ENCODE assay signal across 13 cellular contexts in genomic region chr11:8567597-8568198, GRCh38. TPM values are rescaled to one million over a fixed set of nuclear protein-coding genes. Genes with fewer than 3 reads are reported as not detected.
DNase-seq lines count a peak whose midpoint lies in the region; ATAC-seq, FAIRE-seq and TF ChIP-seq lines count a peak whose summit lies in the region.
"Had no signal": no experiment of that assay in that cellular context is flagged by ENCODE, and none has a peak within 500 bp of the region (broad histone marks: within the 10 kb centered on the region; RNA-seq: fewer than 3 reads in every experiment).

No MANE protein-coding gene starts in this region.

- H2AFZ ChIP-seq in HCT116 (ENCODE audit: low read depth, low read length, poor library complexity, severe bottlenecking), result no peak overlapping the region

- peaks cover 14 to 17% of the 10 kb centered on the region in 2 experiments for H3K4me1 ChIP-seq in HCT116 (ENCODE audit: control insufficient read depth in 1 of 2, insufficient read depth in 2 of 2, low read length in 2 of 2)
- H3K4me1 ChIP-seq in SJCRH30, result peaks cover 10% of the 10 kb centered on the region
- H3K4me1 ChIP-seq: uterus had no signal

- TF ChIP-seq CTCF in HCT116 (IDR thresholded peaks at IDR 0.05 in 2 of 3, conservative IDR thresholded peaks at IDR 0.05 in 1 of 3; ENCODE audit: borderline replicate concordance in 1 of 3, insufficient read depth in 1 of 3, low read depth in 2 of 3, low read length in 2 of 3) (no peak), RWPE1 (conservative IDR thresholded peaks at IDR 0.05; ENCODE audit: low read depth) (no peak)

- H3K4me3 ChIP-seq in HCT116 (replicated peaks in 1 of 2; ENCODE audit: low read depth in 1 of 2, low read length in 2 of 2), result no peak overlapping the region
- no peak overlapping the region for H3K4me3 ChIP-seq in SJCRH30
- H3K4me3 ChIP-seq: uterus had no signal

- H3K27me3 ChIP-seq in HCT116 (ENCODE audit: insufficient read depth, low read length) (no peaks in the 10 kb centered on the region), SJCRH30 (no peaks in the 10 kb centered on the region)
- H3K27me3 ChIP-seq: uterus had no signal

- DNase-seq in HCT116 (ENCODE audit: low read depth, low spot score) (no peak), RWPE1 (ENCODE audit: low spot score) (peak; percentile 38), kidney glomerular epithelial cell (lab: John Stamatoyannopoulos, UW) (peak; percentile 49), middle frontal gyrus (ENCODE audit: extremely low spot score, low spot score) (no peak), SJCRH30 (no peak), frontal cortex (ENCODE audit: low spot score in 2 of 2) (no peak)
- DNase-seq: Calu3; central memory CD4-positive, alpha-beta T cell; kidney; NCI-H187; uterus had no signal

- FAIRE-seq in frontal cortex (lab: Jason Lieb, UNC), result no peak
- FAIRE-seq: H1, kidney had no signal

- no peak overlapping the region for H3K9ac ChIP-seq in HCT116 (ENCODE audit: low read length)

- H3K36me3 ChIP-seq in HCT116 (ENCODE audit: control insufficient read depth in 1 of 2, insufficient read depth in 2 of 2, low read length in 2 of 2) (no peaks in the 10 kb centered on the region), SJCRH30 (no peaks in the 10 kb centered on the region)
- H3K36me3 ChIP-seq: uterus had no signal

- intact Hi-C loops in HCT116 (cut with micrococcal nuclease), result loop anchor here (2.0 to 5.0 kb wide), 3 partner anchors 229 to 560 kb away; no protein-coding TSS in a partner anchor

- POLR2A ChIA-PET in HCT116 (lab: Charles Lee), result interaction anchor here (1.0 kb wide), 1 partner anchor 339 kb away, joined by 4 read pairs; no protein-coding TSS in a partner anchor
- POLR2A ChIA-PET in RWPE1 (lab: Yijun Ruan, JAX; ENCODE audit: low non-redundant PET), result interaction anchor here (1.0 kb wide), 1 partner anchor 114 kb away, joined by 4 read pairs; the partner anchor contains the start of gene TRIM66

- H4K20me1 ChIP-seq in HCT116 (ENCODE audit: insufficient read depth), result no peaks in the 10 kb centered on the region

- TF ChIP-seq RAD21 in HCT116 (IDR thresholded peaks at IDR 0.05; ENCODE audit: low read depth), result no peak

- H3K9me3 ChIP-seq in HCT116 (ENCODE audit: control insufficient read depth in 1 of 2, insufficient read depth in 1 of 2, low read depth in 1 of 2, low read length in 2 of 2) (no peaks in the 10 kb centered on the region), SJCRH30 (replicated peaks) (no peaks in the 10 kb centered on the region)
- H3K9me3 ChIP-seq: uterus had no signal

- CTCF ChIA-PET in HCT116 (lab: Charles Lee), result interaction anchor here (1.0 to 4.0 kb wide), 23 partner anchors 10 to 534 kb away, joined by 3 to 27 read pairs (median 8); partner anchors contain the start of gene LMO1
- CTCF ChIA-PET in RWPE1 (lab: Yijun Ruan, JAX), result interaction anchor here (0.7 to 1.9 kb wide), 8 partner anchors 9 to 468 kb away, joined by 3 to 13 read pairs (median 4); partner anchors contain the start of gene LMO1

- peak overlapping the region; percentile 46 for H3K4me2 ChIP-seq in HCT116 (ENCODE audit: low read length)

- H3K79me2 ChIP-seq in HCT116 (ENCODE audit: insufficient read depth, low read length), result no peaks in the 10 kb centered on the region

- RAD21 ChIA-PET in HCT116 (lab: Charles Lee; ENCODE audit: low non-redundant PET in 1 of 2, low total read pairs in 2 of 2, uncharacterized antibody in 2 of 2, unreplicated experiment in 2 of 2), result interaction anchor here in 1 of 2 experiments (1.0 kb wide), 1 partner anchor 348 kb away, joined by 3 read pairs; no protein-coding TSS in a partner anchor

- no TSS peak for BruUV-seq in HCT116 (replicated peaks; lab: Mats Ljungman, UMichigan)

- TF ChIP-seq POLR2A in HCT116 (IDR thresholded peaks at IDR 0.05; ENCODE audit: borderline replicate concordance, extremely low read depth, insufficient read depth, insufficient read length), result no peak

- H3K9me2 ChIP-seq in HCT116 (ENCODE audit: insufficient read depth), result no peaks in the 10 kb centered on the region

- H3K27ac ChIP-seq in HCT116 (ENCODE audit: low read depth, low read length) (no peak overlapping the region; the same call in 1 of the 2 replicates), RWPE1 (no peak overlapping the region), SJCRH30 (no peak overlapping the region)
- H3K27ac ChIP-seq: uterus had no signal

- ATAC-seq in GM18520 (IDR thresholded peaks at IDR 0.05; ENCODE audit: unreplicated experiment), result peak; percentile 54
- ATAC-seq in HCT116, result peak; percentile 59

TF ChIP-seq in HCT116, 20 proteins besides CTCF, POLR2A, EP300 and RAD21:
- TF ChIP-seq SIN3A (IDR thresholded peaks at IDR 0.05; ENCODE audit: low read depth) (no peak), FOSL1 (IDR thresholded peaks at IDR 0.05; ENCODE audit: low read depth) (peak; percentile 64), SP1 (IDR thresholded peaks at IDR 0.05; ENCODE audit: low read depth) (0 out of 2 replicates have a peak, but pooled peaks have one; percentile 20), EGR1 (IDR thresholded peaks at IDR 0.05; ENCODE audit: low read depth) (no peak), SRF (IDR thresholded peaks at IDR 0.05; ENCODE audit: low read depth) (peak; percentile 69), JUND (IDR thresholded peaks at IDR 0.05) (peak; percentile 46; the same call in 1 of the 2 replicates)

RNA-seq across cellular contexts. Expression of gene STK33, which starts 26.3 kb away (rescaled TPM):
- 10.9 TPM for total RNA-seq in HCT116 (2021; ENCODE audit: unreplicated experiment)
- polyA plus RNA-seq in HCT116 (2012), result 3.7 and 5.7 TPM in 2 replicates
- 4.7 and 6.6 TPM in 2 replicates for total RNA-seq in SJCRH30 (2014; rRNA removed; shearing (Covaris generic))
- total RNA-seq in frontal cortex, result 7.3 TPM

Comparison
In these comparisons a context has a peak if more than half of its experiments do, and no peak if none do; other contexts are left out.
1. DNase-seq: peak in RWPE1 (single experiment) and kidney glomerular epithelial cell (single experiment); none in HCT116 (single experiment), middle frontal gyrus (single experiment), SJCRH30 (0 of 2) and frontal cortex (0 of 2).